In genomic region chr17:347309-347708, GRCh38 we compare ENCODE assay signal across 12 cellular contexts.
"Had no signal": no experiment of that assay in that cellular context is flagged by ENCODE, and none has a peak within 500 bp of the region (broad histone marks: within the 10 kb centered on the region; RNA-seq: fewer than 3 reads in every experiment).

No MANE protein-coding gene starts in this region.

- H3K4me3 ChIP-seq: smooth muscle cell had no signal

- ATAC-seq: activated CD8-positive, alpha-beta T cell treated with anti-CD3 and anti-CD28 coated beads, Interleukin-2, amount 10 ng/mL, durations not matched to agents 7 days and 5 days; left colon; SK-N-SH treated with all-trans-retinoic acid at 6 μM for 48 hours; stimulated activated effector memory CD8-positive, alpha-beta T cell treated with anti-CD3 and anti-CD28 coated beads, Interleukin-12 subunit alpha, Interleukin-12 subunit beta, amount 100 ng/mL, for 72 hours had no signal

- DNase-seq: activated CD4-positive, alpha-beta T cell treated with anti-CD3 and anti-CD28 coated beads for 48 hours; activated CD8-positive, alpha-beta T cell treated with anti-CD3 and anti-CD28 coated beads, Interleukin-2, amount 10 ng/mL, durations not matched to agents 7 days and 5 days; activated naive CD4-positive, alpha-beta T cell treated with anti-CD3 and anti-CD28 coated beads, Interleukin-2, amount 10 ng/mL, durations not matched to agents 7 days and 5 days; effector memory CD4-positive, alpha-beta T cell; hypothalamus; left colon; mesendoderm; nephron progenitor cell; substantia nigra had no signal
